In genomic region chr17:21739485-21739884, GRCh38 we compare ENCODE assay signal across 7 cellular contexts.
DNase-seq lines count a peak whose midpoint lies in the region; ATAC-seq and TF ChIP-seq lines count a peak whose summit lies in the region.
"Not testable (repeated sequence)": the region's sequence is repeated elsewhere in the genome, so short reads cannot be mapped to it uniquely, and the experiment has no call there.

No MANE protein-coding gene starts in this region.

- TF ChIP-seq CTCF in KMS-11 (conservative IDR thresholded peaks at IDR 0.05; ENCODE audit: low read depth, low read length) = not testable (repeated sequence)

- H3K36me3 Mint-ChIP-seq in central memory CD8-positive, alpha-beta T cell (ENCODE audit: insufficient read depth); stimulated activated memory B cell treated with anti-CD40 and anti-IgM and Interleukin-4, amounts not matched to agents 10 μg/mL and 1 μg/mL and 100 μg/mL, for 72 hours: not testable (repeated sequence)

- H3K4me3 Mint-ChIP-seq in central memory CD8-positive, alpha-beta T cell; stimulated activated memory B cell treated with anti-CD40 and anti-IgM and Interleukin-4, amounts not matched to agents 10 μg/mL and 1 μg/mL and 100 μg/mL, for 72 hours: not testable (repeated sequence)

- not testable (repeated sequence) for H3K27me3 Mint-ChIP-seq in central memory CD8-positive, alpha-beta T cell; stimulated activated memory B cell treated with anti-CD40 and anti-IgM and Interleukin-4, amounts not matched to agents 10 μg/mL and 1 μg/mL and 100 μg/mL, for 72 hours

- peak overlapping the region; percentile 67 for H3K27ac ChIP-seq in KMS-11

- peaks cover 11% of the 10 kb centered on the region for H3K4me1 ChIP-seq in KMS-11 (ENCODE audit: low read depth, poor library complexity, severe bottlenecking)

- DNase-seq in central memory CD8-positive, alpha-beta T cell (ENCODE audit: low spot score in 2 of 2) = not testable (repeated sequence)

- H3K79me2 ChIP-seq in KMS-11 (ENCODE audit: insufficient read depth, low read depth) = not testable (repeated sequence)

- H3K4me2 ChIP-seq in KMS-11 = not testable (repeated sequence)

- not testable (repeated sequence) for H3K27ac Mint-ChIP-seq in central memory CD8-positive, alpha-beta T cell (ENCODE audit: low read depth); stimulated activated memory B cell treated with anti-CD40 and anti-IgM and Interleukin-4, amounts not matched to agents 10 μg/mL and 1 μg/mL and 100 μg/mL, for 72 hours

- H3K9ac ChIP-seq in KMS-11 = peak overlapping the region; percentile 30; the same call in 1 of the 2 replicates

- not testable (repeated sequence) for H3K4me3 ChIP-seq in KMS-11 (IDR thresholded peaks at IDR 0.05; ENCODE audit: insufficient read depth, low read depth, low read length)

- H3K36me3 ChIP-seq in KMS-11 (ENCODE audit: insufficient read depth) = not testable (repeated sequence)

- not testable (repeated sequence) for H2AFZ ChIP-seq in KMS-11 (ENCODE audit: low read depth)

- H3K27me3 ChIP-seq in KMS-11 (ENCODE audit: insufficient read depth, low read depth) = not testable (repeated sequence)

- ATAC-seq in GM18520 (IDR thresholded peaks at IDR 0.05; ENCODE audit: unreplicated experiment) (peak; percentile 58), GM19025 (IDR thresholded peaks at IDR 0.05; ENCODE audit: low read depth, unreplicated experiment) (peak; percentile 52), GM21619 (IDR thresholded peaks at IDR 0.05; ENCODE audit: unreplicated experiment) (peak; percentile 50), HG03196 (IDR thresholded peaks at IDR 0.05; ENCODE audit: unreplicated experiment) (peak; percentile 40)
- peak; percentile 62 for ATAC-seq in central memory CD8-positive, alpha-beta T cell (replicated peaks; ENCODE audit: extremely low read depth, poor library complexity, severe bottlenecking)
- ATAC-seq in stimulated activated memory B cell treated with anti-CD40 and anti-IgM and Interleukin-4, amounts not matched to agents 10 μg/mL and 1 μg/mL and 100 μg/mL, for 72 hours = peak; percentile 58

- not testable (repeated sequence) for H4K20me1 ChIP-seq in KMS-11 (ENCODE audit: insufficient read depth)

- H3K4me1 Mint-ChIP-seq in central memory CD8-positive, alpha-beta T cell; stimulated activated memory B cell treated with anti-CD40 and anti-IgM and Interleukin-4, amounts not matched to agents 10 μg/mL and 1 μg/mL and 100 μg/mL, for 72 hours: not testable (repeated sequence)

- H3K9me3 Mint-ChIP-seq in central memory CD8-positive, alpha-beta T cell; stimulated activated memory B cell treated with anti-CD40 and anti-IgM and Interleukin-4, amounts not matched to agents 10 μg/mL and 1 μg/mL and 100 μg/mL, for 72 hours: not testable (repeated sequence)
